Comparison of ENCODE assay signal across 7 cellular contexts in genomic region chr10:45557275-45557905, GRCh38.
A peak's percentile ranks its signal among the peaks of the same experiment; 100 is the strongest.
DNase-seq lines count a peak whose midpoint lies in the region; ATAC-seq and TF ChIP-seq lines count a peak whose summit lies in the region.

No MANE protein-coding gene starts in this region.

- H3K27ac ChIP-seq in naive thymus-derived CD4-positive, alpha-beta T cell (ENCODE audit: low read depth, low read length): no peak overlapping the region

- H3K27ac Mint-ChIP-seq in activated T-cell treated with anti-CD3 and anti-CD28 coated beads, Interleukin-2, amount 50 U/mL, for 72 hours: peak overlapping the region; percentile 94
- H3K27ac Mint-ChIP-seq in naive thymus-derived CD4-positive, alpha-beta T cell: peak overlapping the region; percentile 12 to 88 (median 39)

- peak overlapping the region; percentile 65 for H3K4me3 Mint-ChIP-seq in activated T-cell treated with anti-CD3 and anti-CD28 coated beads, Interleukin-2, amount 50 U/mL, for 72 hours
- peak overlapping the region; percentile 30 to 79 (median 66) for H3K4me3 Mint-ChIP-seq in naive thymus-derived CD4-positive, alpha-beta T cell

- H3K4me1 Mint-ChIP-seq in activated T-cell treated with anti-CD3 and anti-CD28 coated beads, Interleukin-2, amount 50 U/mL, for 72 hours (ENCODE audit: low read depth): peaks cover 32% of the 10 kb centered on the region
- H3K4me1 Mint-ChIP-seq in naive thymus-derived CD4-positive, alpha-beta T cell: peaks cover 26 to 63% (median 50%) of the 10 kb centered on the region in 7 donors

- no peaks in the 10 kb centered on the region for H3K9me3 ChIP-seq in naive thymus-derived CD4-positive, alpha-beta T cell (ENCODE audit: control insufficient read depth in 2 of 3, low read length in 3 of 3)

- peak; percentile 47 for ATAC-seq in GM18873 (IDR thresholded peaks at IDR 0.05; ENCODE audit: low FRiP score, unreplicated experiment)
- peak; percentile 79 for ATAC-seq in HG03460 (IDR thresholded peaks at IDR 0.05; ENCODE audit: unreplicated experiment)
- ATAC-seq in activated T-cell treated with anti-CD3 and anti-CD28 coated beads, Interleukin-2, amount 50 U/mL, for 72 hours (replicated peaks in 1 of 2): peak; percentile 58 to 78
- ATAC-seq in naive thymus-derived CD4-positive, alpha-beta T cell: peak; percentile 84
- no peak for ATAC-seq in omental fat pad (ENCODE audit: low FRiP score)

- CTCF ChIA-PET in naive thymus-derived CD4-positive, alpha-beta T cell (lab: Charles Lee): no interaction called here

- TF ChIP-seq CTCF in omental fat pad (IDR thresholded peaks at IDR 0.05): no peak

- H3K36me3 Mint-ChIP-seq in activated T-cell treated with anti-CD3 and anti-CD28 coated beads, Interleukin-2, amount 50 U/mL, for 72 hours (ENCODE audit: insufficient read depth in 2 of 2): peaks cover 0 to 2% of the 10 kb centered on the region in 2 donors
- H3K36me3 Mint-ChIP-seq in naive thymus-derived CD4-positive, alpha-beta T cell: peaks cover 0 to 21% (median 7%) of the 10 kb centered on the region in 5 donors

- H3K27me3 Mint-ChIP-seq in activated T-cell treated with anti-CD3 and anti-CD28 coated beads, Interleukin-2, amount 50 U/mL, for 72 hours (ENCODE audit: low read depth): no peaks in the 10 kb centered on the region
- no peaks in the 10 kb centered on the region for H3K27me3 Mint-ChIP-seq in naive thymus-derived CD4-positive, alpha-beta T cell

- peak; percentile 10 to 13 for DNase-seq in activated T-cell treated with anti-CD3 and anti-CD28 coated beads, Interleukin-2, amount 50 U/mL, for 72 hours
- peak in 1 of 9 donors; percentile 3 for DNase-seq in naive thymus-derived CD4-positive, alpha-beta T cell
- no peak for DNase-seq in DMS153 (lab: John Stamatoyannopoulos, UW)
- DNase-seq in omental fat pad (ENCODE audit: low spot score): no peak
- no peak for DNase-seq in DMS114 treated with DMSO at 0.1 percent for 48 hours (lab: John Stamatoyannopoulos, UW; ENCODE audit: unreplicated experiment)

- H3K4me1 ChIP-seq in naive thymus-derived CD4-positive, alpha-beta T cell (ENCODE audit: control insufficient read depth in 2 of 2, insufficient read depth in 2 of 2, low read length in 2 of 2): peaks cover 13% of the 10 kb centered on the region in 2 donors

- no peak overlapping the region for H3K4me3 ChIP-seq in naive thymus-derived CD4-positive, alpha-beta T cell (ENCODE audit: low read length)

- intact Hi-C loops in naive thymus-derived CD4-positive, alpha-beta T cell (cut with micrococcal nuclease): no loop called here

- POLR2A ChIA-PET in naive thymus-derived CD4-positive, alpha-beta T cell (lab: Charles Lee): interaction anchor here (0.6 kb wide), 1 partner anchor 11 kb away, joined by 3 read pairs; no protein-coding TSS in a partner anchor

- no peaks in the 10 kb centered on the region for H3K27me3 ChIP-seq in naive thymus-derived CD4-positive, alpha-beta T cell (ENCODE audit: control insufficient read depth in 2 of 2, insufficient read depth in 2 of 2, low read length in 2 of 2)

- H3K36me3 ChIP-seq in naive thymus-derived CD4-positive, alpha-beta T cell (ENCODE audit: control insufficient read depth in 2 of 3, insufficient read depth in 3 of 3, low read length in 3 of 3): no peaks in the 10 kb centered on the region

- H3K9me3 Mint-ChIP-seq in activated T-cell treated with anti-CD3 and anti-CD28 coated beads, Interleukin-2, amount 50 U/mL, for 72 hours: peaks cover 1 to 3% of the 10 kb centered on the region in 2 donors
- H3K9me3 Mint-ChIP-seq in naive thymus-derived CD4-positive, alpha-beta T cell: peaks cover 0 to 7% (median 0%) of the 10 kb centered on the region in 11 donors

Comparison
In these comparisons a context has a peak if more than half of its experiments do, and no peak if none do; other contexts are left out.
1. DNase-seq: peak in activated T-cell treated with anti-CD3 and anti-CD28 coated beads, Interleukin-2, amount 50 U/mL, for 72 hours (2 of 2); none in DMS153 (single experiment), omental fat pad (single experiment) and DMS114 treated with DMSO at 0.1 percent for 48 hours (single experiment).